ENCODE assay signal across 1 cellular context in genomic region chr7:51644216-51644615, GRCh38.
TF ChIP-seq lines count a peak whose summit lies in the region.

No MANE protein-coding gene starts in this region.

TF ChIP-seq in H1, 55 proteins besides CTCF, POLR2A, EP300 and RAD21 (continued from another document):
- TF ChIP-seq CHD7 (IDR thresholded peaks at IDR 0.05; ENCODE audit: insufficient replicate concordance, low read length) (no peak), ATF2 (IDR thresholded peaks at IDR 0.05; ENCODE audit: low read length) (no peak), MAFK (IDR thresholded peaks at IDR 0.05; ENCODE audit: low read depth, low read length) (no peak)
